Comparison of ENCODE assay signal across 1 cellular context in genomic region chr2:19472579-19472978, GRCh38.
TF ChIP-seq lines count a peak whose summit lies in the region.

No MANE protein-coding gene starts in this region.

TF ChIP-seq in GM23338, 12 proteins besides CTCF, POLR2A, EP300 and RAD21 (continued from another document):
- TF ChIP-seq NANOG (IDR thresholded peaks at IDR 0.05; ENCODE audit: borderline replicate concordance), result no peak
- TF ChIP-seq REST (IDR thresholded peaks at IDR 0.05; ENCODE audit: unreplicated experiment), result no peak
